In the genomic region with DNA sequence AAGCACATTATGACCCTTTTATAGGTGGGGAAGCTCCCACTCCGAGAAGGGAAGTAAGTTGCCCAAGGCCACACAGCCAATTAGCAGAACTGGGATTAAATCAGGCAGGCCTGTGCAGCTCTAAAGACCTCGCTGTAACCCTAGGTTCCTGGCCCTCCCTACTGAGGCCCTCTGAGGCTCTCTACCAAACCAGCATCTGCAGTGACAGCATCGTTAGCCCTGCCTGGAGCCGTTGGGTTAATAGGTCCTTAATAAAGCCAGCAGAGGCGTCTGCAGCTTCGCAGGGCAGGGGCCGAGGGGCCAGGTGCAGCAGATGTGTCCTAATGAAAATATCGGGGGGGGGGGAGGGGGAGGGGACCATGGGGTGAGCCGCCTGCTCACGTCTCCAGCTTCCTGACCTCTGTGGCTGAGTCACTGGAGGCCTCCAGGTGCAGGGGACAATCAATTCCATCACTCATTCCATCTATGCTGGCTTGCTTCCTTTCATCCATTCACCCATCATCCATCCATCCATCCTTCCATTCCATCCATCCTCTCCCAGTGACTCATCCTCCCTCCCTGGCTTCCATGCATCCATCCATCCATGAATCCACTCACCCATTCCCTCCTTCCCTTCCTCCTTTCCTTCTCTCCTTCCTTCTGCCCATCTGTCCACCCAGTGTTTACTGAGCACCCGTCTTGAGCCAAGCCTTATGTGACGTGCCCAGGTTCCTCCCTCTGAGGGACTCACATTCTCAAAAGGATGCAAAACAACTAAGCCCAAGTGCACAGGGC, we compare ENCODE assay signal across 10 cellular contexts.
DNase-seq lines count a peak whose midpoint lies in the region; ATAC-seq, FAIRE-seq and TF ChIP-seq lines count a peak whose summit lies in the region.
"Had no signal": no experiment of that assay in that cellular context is flagged by ENCODE, and none has a peak within 500 bp of the region (broad histone marks: within the 10 kb centered on the region; RNA-seq: fewer than 3 reads in every experiment).

No MANE protein-coding gene starts in this region.

- CTCF ChIA-PET in CD8-positive, alpha-beta memory T cell (lab: Charles Lee): no interaction called here
- CTCF ChIA-PET in naive thymus-derived CD4-positive, alpha-beta T cell (lab: Charles Lee): no interaction called here

- no peaks in the 10 kb centered on the region for H3K9me3 ChIP-seq in CD8-positive, alpha-beta memory T cell (ENCODE audit: low read length)
- H3K9me3 ChIP-seq in Karpas-422 (ENCODE audit: low read length) (no peaks in the 10 kb centered on the region), T-helper 17 cell (ENCODE audit: control insufficient read depth, low read length, poor library complexity, severe bottlenecking) (no peaks in the 10 kb centered on the region)
- H3K9me3 ChIP-seq in naive thymus-derived CD4-positive, alpha-beta T cell (ENCODE audit: control insufficient read depth in 2 of 3, low read length in 3 of 3): no peaks in the 10 kb centered on the region

- H3K36me3 Mint-ChIP-seq in CD8-positive, alpha-beta memory T cell: peaks cover 0 to 4% (median 0%) of the 10 kb centered on the region in 3 donors
- no peaks in the 10 kb centered on the region for H3K36me3 Mint-ChIP-seq in T-helper 17 cell (ENCODE audit: low read depth)
- H3K36me3 Mint-ChIP-seq in naive thymus-derived CD4-positive, alpha-beta T cell: no peaks in the 10 kb centered on the region

- DNase-seq in CD8-positive, alpha-beta memory T cell: no peak
- DNase-seq in Karpas-422 (no peak), T-helper 17 cell (no peak), substantia nigra (lab: John Stamatoyannopoulos, UW) (no peak), D721Med (ENCODE audit: insufficient read length, low spot score) (no peak)
- DNase-seq in naive thymus-derived CD4-positive, alpha-beta T cell: no peak
- DNase-seq in effector CD4-positive, alpha-beta T cell: no peak
- DNase-seq: activated CD4-positive, alpha-beta T cell treated with anti-CD3 and anti-CD28 coated beads for 36 hours; islet precursor cell had no signal

- H3K4me1 ChIP-seq in CD8-positive, alpha-beta memory T cell (ENCODE audit: insufficient read depth, low read length): peaks cover 21% of the 10 kb centered on the region
- peaks cover 25% of the 10 kb centered on the region for H3K4me1 ChIP-seq in Karpas-422 (ENCODE audit: low read length)
- peaks cover 17 to 20% of the 10 kb centered on the region in 2 donors for H3K4me1 ChIP-seq in naive thymus-derived CD4-positive, alpha-beta T cell (ENCODE audit: control insufficient read depth in 2 of 2, insufficient read depth in 2 of 2, low read length in 2 of 2)

- intact Hi-C loops in naive thymus-derived CD4-positive, alpha-beta T cell (cut with micrococcal nuclease): no loop called here

- H3K27me3 Mint-ChIP-seq in CD8-positive, alpha-beta memory T cell: peaks cover 0 to 10% of the 10 kb centered on the region in 2 donors
- H3K27me3 Mint-ChIP-seq in T-helper 17 cell: no peaks in the 10 kb centered on the region
- peaks cover 0 to 2% (median 0%) of the 10 kb centered on the region in 5 donors for H3K27me3 Mint-ChIP-seq in naive thymus-derived CD4-positive, alpha-beta T cell
- H3K27me3 Mint-ChIP-seq: activated CD4-positive, alpha-beta T cell treated with anti-CD3 and anti-CD28 coated beads for 36 hours had no signal

- H3K27ac ChIP-seq in CD8-positive, alpha-beta memory T cell (ENCODE audit: low read depth, low read length): no peak overlapping the region
- no peak overlapping the region for H3K27ac ChIP-seq in Karpas-422 (ENCODE audit: low read length)
- H3K27ac ChIP-seq in naive thymus-derived CD4-positive, alpha-beta T cell (ENCODE audit: low read depth, low read length): no peak overlapping the region
- H3K27ac ChIP-seq in substantia nigra (ENCODE audit: low read depth, low read length, poor library complexity, severe bottlenecking): no peak overlapping the region

- H3K27ac Mint-ChIP-seq in CD8-positive, alpha-beta memory T cell: peak overlapping the region in 7 of 8 donors; percentile 59 to 92 (median 87)
- peak overlapping the region; percentile 34 for H3K27ac Mint-ChIP-seq in T-helper 17 cell
- peak overlapping the region; percentile 65 to 86 (median 77) for H3K27ac Mint-ChIP-seq in naive thymus-derived CD4-positive, alpha-beta T cell
- H3K27ac Mint-ChIP-seq: activated CD4-positive, alpha-beta T cell treated with anti-CD3 and anti-CD28 coated beads for 36 hours had no signal

- no peaks in the 10 kb centered on the region for H3K79me2 ChIP-seq in Karpas-422 (ENCODE audit: low read length)

- POLR2A ChIA-PET in CD8-positive, alpha-beta memory T cell (lab: Charles Lee): no interaction called here
- POLR2A ChIA-PET in naive thymus-derived CD4-positive, alpha-beta T cell (lab: Charles Lee): interaction anchor here (0.5 to 1.1 kb wide), 2 partner anchors 65 to 126 kb away, joined by 3 read pairs; no protein-coding TSS in a partner anchor

- peak overlapping the region; percentile 34 for H3K9ac ChIP-seq in Karpas-422 (ENCODE audit: low read length)

- H3K9me2 ChIP-seq in Karpas-422 (replicated peaks; ENCODE audit: insufficient read depth, low read length): no peaks in the 10 kb centered on the region

- no peak overlapping the region for H3K4me3 ChIP-seq in CD8-positive, alpha-beta memory T cell (ENCODE audit: low read length)
- H3K4me3 ChIP-seq in Karpas-422 (ENCODE audit: low read length): no peak overlapping the region
- no peak overlapping the region for H3K4me3 ChIP-seq in naive thymus-derived CD4-positive, alpha-beta T cell (ENCODE audit: low read length)

- no peaks in the 10 kb centered on the region for H3K27me3 ChIP-seq in CD8-positive, alpha-beta memory T cell (ENCODE audit: insufficient read depth, low read length, poor library complexity, severe bottlenecking)
- no peaks in the 10 kb centered on the region for H3K27me3 ChIP-seq in Karpas-422 (ENCODE audit: low read length)
- H3K27me3 ChIP-seq in naive thymus-derived CD4-positive, alpha-beta T cell (ENCODE audit: control insufficient read depth in 2 of 2, insufficient read depth in 2 of 2, low read length in 2 of 2): no peaks in the 10 kb centered on the region

- ATAC-seq in T-helper 17 cell (no peak), GM21381 (IDR thresholded peaks at IDR 0.05; ENCODE audit: unreplicated experiment) (no peak)
- no peak for ATAC-seq in naive thymus-derived CD4-positive, alpha-beta T cell
- ATAC-seq: activated CD4-positive, alpha-beta T cell treated with anti-CD3 and anti-CD28 coated beads for 36 hours had no signal

- peaks cover 0 to 3% (median 0%) of the 10 kb centered on the region in 5 donors for H3K9me3 Mint-ChIP-seq in CD8-positive, alpha-beta memory T cell
- peaks cover 0 to 5% (median 0%) of the 10 kb centered on the region in 11 donors for H3K9me3 Mint-ChIP-seq in naive thymus-derived CD4-positive, alpha-beta T cell

- TF ChIP-seq CTCF in D721Med (IDR thresholded peaks at IDR 0.05; ENCODE audit: insufficient read depth, missing control alignments): no peak

- no peak overlapping the region for H2AFZ ChIP-seq in Karpas-422 (ENCODE audit: low read length)

- H3K4me3 Mint-ChIP-seq in CD8-positive, alpha-beta memory T cell: peak overlapping the region in 3 of 7 donors; percentile 43 to 56 (median 55)
- no peak overlapping the region for H3K4me3 Mint-ChIP-seq in T-helper 17 cell
- peak overlapping the region in 2 of 10 donors; percentile 0 to 13 for H3K4me3 Mint-ChIP-seq in naive thymus-derived CD4-positive, alpha-beta T cell
- H3K4me3 Mint-ChIP-seq: activated CD4-positive, alpha-beta T cell treated with anti-CD3 and anti-CD28 coated beads for 36 hours had no signal

- no peak overlapping the region for H3K4me2 ChIP-seq in Karpas-422 (ENCODE audit: low read depth, low read length, poor library complexity, severe bottlenecking)

- no peaks in the 10 kb centered on the region for H4K20me1 ChIP-seq in Karpas-422 (ENCODE audit: insufficient read depth, low read depth, low read length)

- H3K4me1 Mint-ChIP-seq in CD8-positive, alpha-beta memory T cell: peaks cover 18 to 42% (median 19%) of the 10 kb centered on the region in 3 donors
- peaks cover 18% of the 10 kb centered on the region for H3K4me1 Mint-ChIP-seq in T-helper 17 cell
- peaks cover 5 to 30% (median 21%) of the 10 kb centered on the region in 7 donors for H3K4me1 Mint-ChIP-seq in naive thymus-derived CD4-positive, alpha-beta T cell

- no peaks in the 10 kb centered on the region for H3K36me3 ChIP-seq in CD8-positive, alpha-beta memory T cell (ENCODE audit: insufficient read depth, low read length)
- H3K36me3 ChIP-seq in Karpas-422 (ENCODE audit: insufficient read depth, low read length): no peaks in the 10 kb centered on the region
- no peaks in the 10 kb centered on the region for H3K36me3 ChIP-seq in naive thymus-derived CD4-positive, alpha-beta T cell (ENCODE audit: control insufficient read depth in 2 of 3, insufficient read depth in 3 of 3, low read length in 3 of 3)

- FAIRE-seq in D721Med (lab: Jason Lieb, UNC): no peak

Comparison
In these comparisons a context has a peak if more than half of its experiments do, and no peak if none do; other contexts are left out.
1. H3K27ac Mint-ChIP-seq: peak in every context shown above with its lines; median percentile 87 in CD8-positive, alpha-beta memory T cell; 77 in naive thymus-derived CD4-positive, alpha-beta T cell; 34 in T-helper 17 cell.